1 cellular context compared by ENCODE assay signal in the genomic region with DNA sequence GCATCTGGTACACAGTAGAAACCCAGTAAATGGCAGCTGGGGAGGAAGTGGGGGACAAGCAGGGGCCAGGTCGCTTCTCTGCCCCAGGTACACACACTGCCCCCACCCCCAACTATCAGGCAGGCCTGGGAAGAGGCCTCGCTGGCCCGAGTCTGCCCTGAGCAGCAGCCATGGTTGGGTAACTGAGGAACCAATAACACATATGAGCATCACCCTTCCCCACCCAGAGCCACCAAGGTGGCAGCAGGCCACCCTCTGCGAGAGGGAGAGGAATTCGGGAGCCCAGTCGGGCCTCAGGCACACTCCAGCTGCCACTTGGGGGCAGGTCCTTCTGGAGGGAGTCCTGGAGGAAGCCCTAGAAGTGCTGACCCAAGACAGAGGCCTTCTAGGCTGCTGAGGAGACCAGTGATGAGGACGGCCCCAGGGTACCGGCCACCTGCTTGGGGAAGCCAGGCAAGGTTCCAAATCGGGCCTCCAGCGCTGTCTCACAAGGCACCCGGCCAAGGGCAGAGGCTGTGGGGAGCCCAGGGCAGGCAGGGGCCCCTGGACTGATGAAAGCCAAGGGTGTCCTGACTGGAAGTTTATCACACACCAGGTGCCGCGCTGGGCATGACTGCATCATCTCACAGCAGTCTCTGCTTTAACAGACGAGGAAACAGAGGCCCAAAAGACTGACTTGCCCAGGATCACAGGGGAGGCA.
TF ChIP-seq lines count a peak whose summit lies in the region.

No MANE protein-coding gene starts in this region.

TF ChIP-seq in IMR-90, 13 proteins besides CTCF, POLR2A, EP300 and RAD21:
- TF ChIP-seq MXI1 (IDR thresholded peaks at IDR 0.05; ENCODE audit: borderline replicate concordance, low read depth, low read length) (no peak), CEBPB (IDR thresholded peaks at IDR 0.05; ENCODE audit: low read depth, low read length) (no peak), NFE2L2 (IDR thresholded peaks at IDR 0.05; ENCODE audit: low read depth, low read length) (no peak), RCOR1 (IDR thresholded peaks at IDR 0.05; ENCODE audit: insufficient replicate concordance, low read length) (no peak), SMC3 (IDR thresholded peaks at IDR 0.05; ENCODE audit: low read depth, low read length) (no peak), RFX5 (IDR thresholded peaks at IDR 0.05; ENCODE audit: low read depth, low read length) (no peak), MAFK (IDR thresholded peaks at IDR 0.05; ENCODE audit: low read depth, low read length) (no peak), FOS (IDR thresholded peaks at IDR 0.05; ENCODE audit: low read depth, low read length) (no peak), CHD1 (IDR thresholded peaks at IDR 0.05; ENCODE audit: low read depth, low read length) (no peak), BHLHE40 (IDR thresholded peaks at IDR 0.05; ENCODE audit: low read depth, low read length) (no peak), MAZ (IDR thresholded peaks at IDR 0.05; ENCODE audit: borderline replicate concordance, low read depth, low read length) (no peak)
- TF ChIP-seq, protein P1, sequence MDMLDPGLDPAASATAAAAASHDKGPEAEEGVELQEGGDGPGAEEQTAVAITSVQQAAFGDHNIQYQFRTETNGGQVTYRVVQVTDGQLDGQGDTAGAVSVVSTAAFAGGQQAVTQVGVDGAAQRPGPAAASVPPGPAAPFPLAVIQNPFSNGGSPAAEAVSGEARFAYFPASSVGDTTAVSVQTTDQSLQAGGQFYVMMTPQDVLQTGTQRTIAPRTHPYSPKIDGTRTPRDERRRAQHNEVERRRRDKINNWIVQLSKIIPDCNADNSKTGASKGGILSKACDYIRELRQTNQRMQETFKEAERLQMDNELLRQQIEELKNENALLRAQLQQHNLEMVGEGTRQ (IDR thresholded peaks at IDR 0.05; ENCODE audit: low read depth, low read length) = no peak
- TF ChIP-seq, protein P2, sequence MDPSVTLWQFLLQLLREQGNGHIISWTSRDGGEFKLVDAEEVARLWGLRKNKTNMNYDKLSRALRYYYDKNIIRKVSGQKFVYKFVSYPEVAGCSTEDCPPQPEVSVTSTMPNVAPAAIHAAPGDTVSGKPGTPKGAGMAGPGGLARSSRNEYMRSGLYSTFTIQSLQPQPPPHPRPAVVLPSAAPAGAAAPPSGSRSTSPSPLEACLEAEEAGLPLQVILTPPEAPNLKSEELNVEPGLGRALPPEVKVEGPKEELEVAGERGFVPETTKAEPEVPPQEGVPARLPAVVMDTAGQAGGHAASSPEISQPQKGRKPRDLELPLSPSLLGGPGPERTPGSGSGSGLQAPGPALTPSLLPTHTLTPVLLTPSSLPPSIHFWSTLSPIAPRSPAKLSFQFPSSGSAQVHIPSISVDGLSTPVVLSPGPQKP (IDR thresholded peaks at IDR 0.05; ENCODE audit: borderline replicate concordance, low read depth, low read length) = no peak
TF ChIP-seq in IMR-90: peak in this region for 0.
